In genomic region chr3:713225-713624, GRCh38 we compare ENCODE assay signal across 16 cellular contexts.
"Had no signal": no experiment of that assay in that cellular context is flagged by ENCODE, and none has a peak within 500 bp of the region (broad histone marks: within the 10 kb centered on the region; RNA-seq: fewer than 3 reads in every experiment).

No MANE protein-coding gene starts in this region.

- H3K4me3 Mint-ChIP-seq: activated CD4-positive, alpha-beta T cell treated with anti-CD3 and anti-CD28 coated beads, Interleukin-2, amount 10 ng/mL, durations not matched to agents 7 days and 5 days; activated T-cell treated with anti-CD3 and anti-CD28 coated beads, Interleukin-2, amount 50 U/mL, for 72 hours; T-helper 2 cell treated with Interferon-gamma antibody and Interleukin-4, amounts not matched to agents 5 μg/mL and 100 μg/mL, for 36 hours had no signal

- H3K4me1 ChIP-seq: gastroesophageal sphincter, prostate gland, right lobe of liver, stomach, testis, upper lobe of right lung had no signal

- H3K27ac ChIP-seq: gastroesophageal sphincter, prostate gland, right lobe of liver, stomach, testis, upper lobe of right lung had no signal

- H3K27me3 ChIP-seq: gastroesophageal sphincter, right lobe of liver, stomach, testis, upper lobe of right lung had no signal

- H3K4me1 Mint-ChIP-seq: activated CD4-positive, alpha-beta T cell treated with anti-CD3 and anti-CD28 coated beads, Interleukin-2, amount 10 ng/mL, durations not matched to agents 7 days and 5 days had no signal

- H3K36me3 Mint-ChIP-seq: activated naive CD4-positive, alpha-beta T cell treated with anti-CD3 and anti-CD28 coated beads, Interleukin-2, amount 50 U/mL, for 72 hours had no signal

- DNase-seq: activated CD4-positive, alpha-beta T cell treated with anti-CD3 and anti-CD28 coated beads, Interleukin-2, amount 10 ng/mL, durations not matched to agents 7 days and 5 days; activated CD8-positive, alpha-beta memory T cell treated with anti-CD3 and anti-CD28 coated beads, Interleukin-2, amount 50 U/mL, for 48 hours; activated gamma-delta T cell; activated T-cell treated with anti-CD3 and anti-CD28 coated beads, Interleukin-2, amount 50 U/mL, for 72 hours; amniotic stem cell; cortex of kidney; effector CD8-positive, alpha-beta T cell; kidney; right lobe of liver; stomach; testis; upper lobe of right lung had no signal

- H3K36me3 ChIP-seq: gastroesophageal sphincter, prostate gland, right lobe of liver, stomach, upper lobe of right lung had no signal

- H3K9me3 ChIP-seq: gastroesophageal sphincter, prostate gland, right lobe of liver, testis, upper lobe of right lung had no signal

- H3K4me3 ChIP-seq: gastroesophageal sphincter, prostate gland, right lobe of liver, stomach, testis, upper lobe of right lung had no signal

- H3K27me3 Mint-ChIP-seq: activated CD4-positive, alpha-beta T cell treated with anti-CD3 and anti-CD28 coated beads, Interleukin-2, amount 10 ng/mL, durations not matched to agents 7 days and 5 days had no signal

- H3K27ac Mint-ChIP-seq: activated CD4-positive, alpha-beta T cell treated with anti-CD3 and anti-CD28 coated beads, Interleukin-2, amount 10 ng/mL, durations not matched to agents 7 days and 5 days; activated naive CD4-positive, alpha-beta T cell treated with anti-CD3 and anti-CD28 coated beads, Interleukin-2, amount 50 U/mL, for 72 hours; activated T-cell treated with anti-CD3 and anti-CD28 coated beads, Interleukin-2, amount 50 U/mL, for 72 hours; T-helper 2 cell treated with Interferon-gamma antibody and Interleukin-4, amounts not matched to agents 5 μg/mL and 100 μg/mL, for 36 hours had no signal
